ENCODE assay signal across 10 cellular contexts in the genomic region with DNA sequence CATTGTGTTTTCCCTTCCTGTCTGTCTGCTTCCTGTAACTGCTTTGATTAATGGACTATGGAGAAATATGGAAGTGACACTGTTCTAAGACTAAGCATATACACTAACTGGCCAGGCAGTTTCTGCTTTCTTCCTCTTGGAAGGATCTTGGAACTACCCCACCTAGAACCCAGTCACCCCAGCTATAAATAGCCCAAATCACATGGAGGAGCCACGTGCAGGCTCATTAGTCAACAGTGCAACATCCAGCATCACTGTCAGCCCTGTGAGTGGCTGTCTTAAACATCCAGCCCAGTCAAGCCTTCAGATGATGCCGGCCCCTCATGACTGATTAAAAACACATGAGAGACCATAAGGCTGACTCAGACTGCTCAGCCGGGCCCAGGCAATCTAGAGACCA. TPM values are rescaled to one million over a fixed set of nuclear protein-coding genes. Genes with fewer than 3 reads are reported as not detected.
DNase-seq lines count a peak whose midpoint lies in the region; ATAC-seq and TF ChIP-seq lines count a peak whose summit lies in the region.
"Had no signal": no experiment of that assay in that cellular context is flagged by ENCODE, and none has a peak within 500 bp of the region (broad histone marks: within the 10 kb centered on the region; RNA-seq: fewer than 3 reads in every experiment).

No MANE protein-coding gene starts in this region.

- H3K27ac ChIP-seq in lung (ENCODE audit: low read depth in 1 of 2, low read length in 1 of 2) = peak overlapping the region in 1 of 2 donors; percentile 49

- peak; percentile 77 for ATAC-seq in lung (ENCODE audit: insufficient read depth, low FRiP score)
- ATAC-seq in HG03159 (IDR thresholded peaks at IDR 0.05; ENCODE audit: unreplicated experiment) = no peak

- H3K36me3 ChIP-seq in lung (ENCODE audit: control insufficient read depth in 2 of 2, insufficient read depth in 2 of 2, low read length in 2 of 2) = no peaks in the 10 kb centered on the region

- no peaks in the 10 kb centered on the region for H3K4me1 ChIP-seq in lung (ENCODE audit: control insufficient read depth in 2 of 2, insufficient read depth in 2 of 2, low read length in 2 of 2)

- no peak for TF ChIP-seq CTCF in AG09319 (IDR thresholded peaks at IDR 0.05; ENCODE audit: low read depth, low read length)
- TF ChIP-seq CTCF in choroid plexus epithelial cell (conservative IDR thresholded peaks at IDR 0.05; ENCODE audit: low read depth, low read length) = no peak
- no peak for TF ChIP-seq CTCF in lung (IDR thresholded peaks at IDR 0.05; ENCODE audit: control extremely low read depth, extremely low read depth)

- DNase-seq in AG09319 (ENCODE audit: extremely low read depth, low read depth) = peak; percentile 56
- DNase-seq in Kasumi-1 (lab: John Stamatoyannopoulos, UW) = peak; percentile 27 to 48
- peak; percentile 92 for DNase-seq in choroid plexus epithelial cell (ENCODE audit: low read depth)
- DNase-seq in lung (ENCODE audit: low spot score) = peak; percentile 42
- DNase-seq in NCI-H1092 treated with DMSO at 0.1 percent for 48 hours (lab: John Stamatoyannopoulos, UW) = no peak
- no peak for DNase-seq in NCI-H128 (lab: John Stamatoyannopoulos, UW; ENCODE audit: unreplicated experiment)
- DNase-seq in effector CD8-positive, alpha-beta T cell (lab: John Stamatoyannopoulos, UW) = no peak
- DNase-seq: activated naive CD8-positive, alpha-beta T cell treated with anti-CD3 and anti-CD28 coated beads for 36 hours; kidney glomerular epithelial cell had no signal

- no peaks in the 10 kb centered on the region for H3K9me3 ChIP-seq in lung (ENCODE audit: control insufficient read depth in 2 of 2, insufficient read depth in 1 of 2, low read length in 1 of 2)

- H3K4me3 ChIP-seq in choroid plexus epithelial cell (ENCODE audit: low read depth, low read length) (no peak overlapping the region), lung (no peak overlapping the region)

- 54 to 61% methylated on average over 3 of the region's 3 CpGs for WGBS in lung, 2 donors

- H3K27me3 ChIP-seq in lung (ENCODE audit: control insufficient read depth, insufficient read depth) = no peaks in the 10 kb centered on the region

RNA-seq across cellular contexts. Expression of a gene that starts 39.2 kb away (rescaled TPM):
- total RNA-seq in lung = 10 to 100 TPM; 61.3 to 94.9 TPM
- 10 to 100 TPM; 11.7 to 20.5 TPM for polyA plus RNA-seq in lung

Comparison
In these comparisons a context has a peak if more than half of its experiments do, and no peak if none do; other contexts are left out.
1. DNase-seq: peak in AG09319 (single experiment), Kasumi-1 (2 of 2), choroid plexus epithelial cell (single experiment) and lung (single experiment); none in NCI-H1092 treated with DMSO at 0.1 percent for 48 hours (single experiment), NCI-H128 (single experiment) and effector CD8-positive, alpha-beta T cell (single experiment).